In genomic region chr22:42160830-42161696, GRCh38 we compare ENCODE assay signal across 19 cellular contexts. TPM values are rescaled to one million over a fixed set of nuclear protein-coding genes. Genes with fewer than 3 reads are reported as not detected.
DNase-seq lines count a peak whose midpoint lies in the region; ATAC-seq and TF ChIP-seq lines count a peak whose summit lies in the region.
"Had no signal": no experiment of that assay in that cellular context is flagged by ENCODE, and none has a peak within 500 bp of the region (broad histone marks: within the 10 kb centered on the region; RNA-seq: fewer than 3 reads in every experiment).

No MANE protein-coding gene starts in this region.

- no peak overlapping the region for H3K4me2 ChIP-seq in mesenchymal stem cell (ENCODE audit: low read length, poor library complexity, severe bottlenecking)

- H3K14ac ChIP-seq in mesenchymal stem cell (ENCODE audit: low read length in 2 of 2) = no peak overlapping the region

- no peak overlapping the region for H2BK120ac ChIP-seq in mesenchymal stem cell (ENCODE audit: low read depth, low read length)

- no peak for TF ChIP-seq CTCF in colonic mucosa (IDR thresholded peaks at IDR 0.05)

- H3K27ac ChIP-seq in colonic mucosa = peak overlapping the region; percentile 16
- H3K27ac ChIP-seq in mucosa of rectum (ENCODE audit: low read depth in 2 of 2, low read length in 2 of 2) = peak overlapping the region; percentile 48 to 67
- no peak overlapping the region for H3K27ac ChIP-seq in mesenchymal stem cell (ENCODE audit: low read length, poor library complexity, severe bottlenecking)
- H3K27ac ChIP-seq: left lung, right atrium auricular region, thoracic aorta had no signal

- H3K9ac ChIP-seq in colonic mucosa (ENCODE audit: low read depth in 2 of 2, low read length in 2 of 2) (no peak overlapping the region), mucosa of rectum (ENCODE audit: low read depth in 1 of 2, low read length in 2 of 2) (no peak overlapping the region), mesenchymal stem cell (ENCODE audit: low read length) (no peak overlapping the region)

- H4K8ac ChIP-seq in mesenchymal stem cell (ENCODE audit: low read length) = no peak overlapping the region

- H2AFZ ChIP-seq in mesenchymal stem cell (ENCODE audit: low read depth, low read length) = no peak overlapping the region

- H3K23ac ChIP-seq in mesenchymal stem cell (ENCODE audit: low read length in 2 of 2) = no peak overlapping the region

- H3K27me3 ChIP-seq in colonic mucosa = no peaks in the 10 kb centered on the region
- H3K27me3 ChIP-seq in mucosa of rectum (ENCODE audit: control insufficient read depth in 2 of 2, insufficient read depth in 2 of 2, low read length in 2 of 2) = no peaks in the 10 kb centered on the region
- H3K27me3 ChIP-seq in mesenchymal stem cell (ENCODE audit: control insufficient read depth in 1 of 2, insufficient read depth in 1 of 2, low read length in 2 of 2) = no peaks in the 10 kb centered on the region
- H3K27me3 ChIP-seq: left lung, right atrium auricular region had no signal

- peaks cover 32% of the 10 kb centered on the region for H3K79me1 ChIP-seq in mesenchymal stem cell (replicated peaks; ENCODE audit: low read length, poor library complexity, severe bottlenecking)

- no peak overlapping the region for H3K18ac ChIP-seq in mesenchymal stem cell (ENCODE audit: low read depth in 1 of 2, low read length in 2 of 2)

- ATAC-seq in HG03342 (IDR thresholded peaks at IDR 0.05; ENCODE audit: unreplicated experiment) (no peak), GM19035 (IDR thresholded peaks at IDR 0.05; ENCODE audit: unreplicated experiment) (no peak), HG03354 (IDR thresholded peaks at IDR 0.05; ENCODE audit: poor library complexity, severe bottlenecking, unreplicated experiment) (no peak)
- ATAC-seq: activated CD4-positive, CD25-positive, alpha-beta regulatory T cell treated with anti-CD3 and anti-CD28 coated beads, Interleukin-2, amount 50 U/mL, for 24 hours; left lung; Panc1; stimulated activated memory B cell treated with anti-CD40 and anti-IgM and Interleukin-4, amounts not matched to agents 10 μg/mL and 1 μg/mL and 100 μg/mL, for 72 hours had no signal

- no peak for TF ChIP-seq EP300 in Ishikawa (IDR thresholded peaks at IDR 0.05; ENCODE audit: borderline replicate concordance)

- H3K4me1 ChIP-seq in colonic mucosa = peaks cover 2% of the 10 kb centered on the region
- H3K4me1 ChIP-seq in mucosa of rectum (ENCODE audit: control insufficient read depth in 2 of 2, insufficient read depth in 2 of 2, low read length in 2 of 2) = peaks cover 3 to 4% of the 10 kb centered on the region in 2 donors
- peaks cover 2% of the 10 kb centered on the region for H3K4me1 ChIP-seq in mesenchymal stem cell (ENCODE audit: control insufficient read depth, insufficient read depth, low read depth, low read length)
- H3K4me1 ChIP-seq: left lung had no signal

- in situ Hi-C loops in Caki2 (cut with HindIII; ENCODE audit: low pct_unique_long_range_greater_than_20kb, low sequenced_read_pairs) = no loop called here

- DNase-seq in Caki2 (ENCODE audit: low read depth) (peak; percentile 36), colonic mucosa (peak; percentile 68), mesenchymal stem cell (no peak)
- DNase-seq: activated effector memory CD4-positive, alpha-beta T cell treated with Interleukin-2 at 50 U/mL for 16 hours; CD8-positive, alpha-beta memory T cell; DMS79 treated with DMSO at 0.1 percent for 48 hours; left lung; occipital lobe; stimulated activated CD4-positive, alpha-beta T cell treated with anti-CD3 and anti-CD28 coated beads, Interleukin-15, amount 100 ng/mL, for 24 hours had no signal

- no peak overlapping the region for H2BK5ac ChIP-seq in mesenchymal stem cell (ENCODE audit: low read depth, low read length, poor library complexity, severe bottlenecking)

- no peak overlapping the region for H3K4ac ChIP-seq in mesenchymal stem cell (ENCODE audit: low read depth in 1 of 2, low read length in 2 of 2)

- 90% methylated on average over 15 of the region's 18 CpGs for WGBS in mesenchymal stem cell

- H2BK12ac ChIP-seq in mesenchymal stem cell (ENCODE audit: low read length in 2 of 2) = no peak overlapping the region

- no peak for TF ChIP-seq RAD21 in Ishikawa (IDR thresholded peaks at IDR 0.05; ENCODE audit: low read depth)

- no peaks in the 10 kb centered on the region for H3K36me3 ChIP-seq in colonic mucosa
- peaks cover 10 to 19% of the 10 kb centered on the region in 2 donors for H3K36me3 ChIP-seq in mucosa of rectum (ENCODE audit: control insufficient read depth in 2 of 2, insufficient read depth in 2 of 2, low read length in 2 of 2)
- H3K36me3 ChIP-seq in mesenchymal stem cell (ENCODE audit: control insufficient read depth in 1 of 2, insufficient read depth in 2 of 2, low read depth in 1 of 2, low read length in 2 of 2) = peaks cover 39 to 42% of the 10 kb centered on the region in 2 experiments
- H3K36me3 ChIP-seq: right atrium auricular region, thoracic aorta had no signal

- intact Hi-C loops in colonic mucosa (cut with DNase I) = loop anchor here (10.0 kb wide), 1 partner anchor 104 kb away; no protein-coding TSS in a partner anchor

- no peak overlapping the region for H2AK5ac ChIP-seq in mesenchymal stem cell (ENCODE audit: low read length, severe bottlenecking)

- no peak overlapping the region for H4K91ac ChIP-seq in mesenchymal stem cell (ENCODE audit: low read length)

- H3K4me3 ChIP-seq in colonic mucosa = no peak overlapping the region
- H3K4me3 ChIP-seq in mucosa of rectum (ENCODE audit: low read length in 2 of 2) = no peak overlapping the region
- no peak overlapping the region for H3K4me3 ChIP-seq in mesenchymal stem cell (ENCODE audit: insufficient read depth in 1 of 2, low read depth in 1 of 2, low read length in 2 of 2)
- H3K4me3 ChIP-seq: left lung, right atrium auricular region, thoracic aorta had no signal

- no peak overlapping the region for H2BK15ac ChIP-seq in mesenchymal stem cell (ENCODE audit: low read depth, poor library complexity, severe bottlenecking)

- H3K9me3 ChIP-seq in colonic mucosa = no peaks in the 10 kb centered on the region
- no peaks in the 10 kb centered on the region for H3K9me3 ChIP-seq in mucosa of rectum (ENCODE audit: control insufficient read depth in 2 of 2, low read length in 2 of 2)
- no peaks in the 10 kb centered on the region for H3K9me3 ChIP-seq in mesenchymal stem cell (ENCODE audit: control insufficient read depth, low read length)
- H3K9me3 ChIP-seq: left lung, right atrium auricular region, thoracic aorta had no signal

TF ChIP-seq in Ishikawa, 13 proteins besides CTCF, POLR2A, EP300 and RAD21:
- TF ChIP-seq CREB1 (IDR thresholded peaks at IDR 0.05; ENCODE audit: low read depth) = 0 out of 2 replicates have a peak, but pooled peaks have one; percentile 10
- TF ChIP-seq CEBPB (IDR thresholded peaks at IDR 0.05) = no peak
TF ChIP-seq in Ishikawa: peak in this region for 1.

RNA-seq across cellular contexts. Expression of gene CYP2D6, which starts 30.5 kb away (rescaled TPM):
- total RNA-seq in Caki2 (2014; rRNA removed; shearing (Covaris generic); ENCODE audit: low replicate concordance) = not detected in 2 replicates
- total RNA-seq in colonic mucosa = 1 to 10 TPM; 2.2 to 2.9 TPM
- polyA plus RNA-seq in mesenchymal stem cell (2013, experiment 1 of 2) = 0.17 TPM
- 0.25 TPM for polyA plus RNA-seq in mesenchymal stem cell (2013, experiment 2 of 2)
- total RNA-seq: right atrium auricular region, thoracic aorta had no signal
